Comparison of ENCODE assay signal across 8 cellular contexts in the genomic region with DNA sequence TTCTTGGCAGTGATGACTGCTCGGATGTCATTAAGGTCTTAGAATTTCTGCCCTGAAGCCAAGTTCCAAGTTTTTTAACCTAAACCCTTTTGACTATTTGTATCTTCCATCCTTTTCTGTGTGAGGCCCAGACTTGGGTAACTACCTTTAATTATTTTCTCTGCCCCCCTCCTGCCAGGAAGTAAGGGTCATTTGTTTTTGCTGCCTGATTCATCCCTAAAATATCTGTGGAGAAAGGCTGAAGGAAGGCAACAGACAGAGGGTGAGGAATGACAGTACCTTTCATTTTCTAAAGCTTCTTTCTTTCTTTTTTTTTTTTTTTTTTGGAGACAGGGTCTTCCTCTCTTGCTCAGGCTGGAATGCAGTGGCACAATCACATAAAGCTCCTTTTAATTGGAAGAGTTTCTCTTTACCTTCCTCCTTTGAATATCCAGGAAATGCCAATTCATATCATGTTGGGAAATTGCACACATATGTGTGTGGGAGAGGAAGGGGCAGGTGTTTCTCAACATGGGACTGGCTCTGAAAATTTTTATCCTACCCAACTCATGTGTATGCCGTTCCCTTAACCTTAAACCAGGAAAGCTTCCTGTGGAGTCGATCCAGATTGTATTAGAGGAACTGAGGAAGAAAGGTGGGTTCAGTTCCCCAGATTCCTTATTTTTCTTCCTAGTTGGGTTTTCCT. TPM values are rescaled to one million over a fixed set of nuclear protein-coding genes. Genes with fewer than 3 reads are reported as not detected.
DNase-seq lines count a peak whose midpoint lies in the region; ATAC-seq and TF ChIP-seq lines count a peak whose summit lies in the region.

No MANE protein-coding gene starts in this region.

- H3K27me3 Mint-ChIP-seq in IgD-negative memory B cell: no peaks in the 10 kb centered on the region

- H3K4me1 Mint-ChIP-seq in IgD-negative memory B cell: peaks cover 13 to 19% (median 17%) of the 10 kb centered on the region in 3 donors

- peak overlapping the region; percentile 93 to 99 (median 97) for H3K4me3 Mint-ChIP-seq in IgD-negative memory B cell

- no peaks in the 10 kb centered on the region for H3K9me3 ChIP-seq in breast epithelium
- H3K9me3 ChIP-seq in mononuclear cell (ENCODE audit: low read depth, low read length): no peaks in the 10 kb centered on the region

- H3K27ac ChIP-seq in breast epithelium: peak overlapping the region; percentile 81 to 84

- H3K27ac Mint-ChIP-seq in IgD-negative memory B cell: peak overlapping the region in 2 of 3 donors; percentile 77 to 98

- no peaks in the 10 kb centered on the region for H3K27me3 ChIP-seq in breast epithelium
- no peaks in the 10 kb centered on the region for H3K27me3 ChIP-seq in mononuclear cell (ENCODE audit: insufficient read depth, low read length)

- TF ChIP-seq POLR2A in breast epithelium (IDR thresholded peaks at IDR 0.05): no peak

- intact Hi-C loops in breast epithelium (cut with DNase I; ENCODE audit: low total_unique reads): no loop called here

- DNase-seq in AG08396 (ENCODE audit: low spot score): peak; percentile 49
- DNase-seq in breast epithelium (ENCODE audit: low spot score in 2 of 2): no peak
- DNase-seq in NCI-H526 treated with DMSO at 0.1 percent for 48 hours (lab: John Stamatoyannopoulos, UW): no peak
- DNase-seq in DMS153 treated with DMSO at 0.1 percent for 48 hours (lab: John Stamatoyannopoulos, UW; ENCODE audit: unreplicated experiment): no peak

- peaks cover 3% of the 10 kb centered on the region for H3K36me3 ChIP-seq in breast epithelium

- TF ChIP-seq CTCF in breast epithelium (IDR thresholded peaks at IDR 0.05): no peak

- no peak for ATAC-seq in GM21528 (IDR thresholded peaks at IDR 0.05; ENCODE audit: low FRiP score, unreplicated experiment)
- no peak for ATAC-seq in HG02840 (IDR thresholded peaks at IDR 0.05; ENCODE audit: low FRiP score, unreplicated experiment)

- H3K4me3 ChIP-seq in breast epithelium: peak overlapping the region; percentile 67 to 78 (median 76)
- peak overlapping the region; percentile 82 for H3K4me3 ChIP-seq in mononuclear cell (ENCODE audit: low read length)

- H3K36me3 Mint-ChIP-seq in IgD-negative memory B cell: peaks cover 2% of the 10 kb centered on the region

- H3K4me1 ChIP-seq in breast epithelium (no peaks in the 10 kb centered on the region), mononuclear cell (ENCODE audit: insufficient read depth, low read length) (peaks cover 15% of the 10 kb centered on the region)

- no peaks in the 10 kb centered on the region for H3K9me3 Mint-ChIP-seq in IgD-negative memory B cell

RNA-seq across cellular contexts. Expression of a gene that starts 1.0 kb away (rescaled TPM):
- 45.6 TPM for polyA plus RNA-seq in IgD-negative memory B cell
- 10 to 100 TPM; 53.4 to 70.4 (median 61.9) TPM for total RNA-seq in breast epithelium
- 27.0 TPM for total RNA-seq in mononuclear cell

RNA-seq across cellular contexts. Expression of a gene that starts 6.2 kb away (rescaled TPM):
- not detected for polyA plus RNA-seq in IgD-negative memory B cell
- total RNA-seq in breast epithelium (1 to 10 TPM in 1 of 3 donors, under 1 TPM in 2; 0.16 to 4.1 (median 0.66) TPM), mononuclear cell (0.10 TPM)

RNA-seq across cellular contexts. Expression of a gene that starts 13.2 kb away (rescaled TPM):
- polyA plus RNA-seq in IgD-negative memory B cell: not detected
- total RNA-seq in breast epithelium: 100 to 1,000 TPM in 1 of 3 donors, 10 to 100 TPM in 2; 17.9 to 245 (median 29.5) TPM
- not detected for total RNA-seq in mononuclear cell

RNA-seq across cellular contexts. Expression of a gene that starts 24.3 kb away (rescaled TPM):
- 117 TPM for polyA plus RNA-seq in IgD-negative memory B cell
- 10 to 100 TPM; 52.6 to 74.1 (median 72.8) TPM for total RNA-seq in breast epithelium
- total RNA-seq in mononuclear cell: 2.4 TPM

RNA-seq across cellular contexts. Expression of a gene that starts 24.5 kb away (rescaled TPM):
- 0.41 TPM for polyA plus RNA-seq in IgD-negative memory B cell
- total RNA-seq in breast epithelium (under 1 TPM in 1 of 3 donors, not detected in 2; 0.59 TPM), mononuclear cell (not detected)

Comparison
In these comparisons a context has a peak if more than half of its experiments do, and no peak if none do; other contexts are left out.
1. RNA of a gene that starts 13.2 kb away (total RNA-seq): 17.9 to 245 TPM in breast epithelium; not detected in mononuclear cell (single experiment); every median in the first group is over 10 times any median in the second.